ENCODE assay signal across 1 cellular context in genomic region chr3:37979798-37980476, GRCh38.
TF ChIP-seq lines count a peak whose summit lies in the region.

No MANE protein-coding gene starts in this region.

TF ChIP-seq in K562, 482 proteins besides CTCF, POLR2A, EP300 and RAD21:
- TF ChIP-seq CEBPG (CRISPR knock-in tag; IDR thresholded peaks at IDR 0.05) (no peak), CEBPG (tag; conservative IDR thresholded peaks at IDR 0.05 in 1 of 2, IDR thresholded peaks at IDR 0.05 in 1 of 2) (peak; percentile 35 to 69; a peak in 2 of 4 replicates), MCM5 (IDR thresholded peaks at IDR 0.05; ENCODE audit: low read depth) (no peak), DLX4 (CRISPR knock-in tag; IDR thresholded peaks at IDR 0.05) (no peak), CXXC5 (CRISPR knock-in tag; IDR thresholded peaks at IDR 0.05) (no peak), CEBPB (tag; IDR thresholded peaks at IDR 0.05) (peak; percentile 76), HSF4 (CRISPR knock-in tag; IDR thresholded peaks at IDR 0.05; ENCODE audit: borderline replicate concordance) (no peak)
- TF ChIP-seq, protein P1, sequence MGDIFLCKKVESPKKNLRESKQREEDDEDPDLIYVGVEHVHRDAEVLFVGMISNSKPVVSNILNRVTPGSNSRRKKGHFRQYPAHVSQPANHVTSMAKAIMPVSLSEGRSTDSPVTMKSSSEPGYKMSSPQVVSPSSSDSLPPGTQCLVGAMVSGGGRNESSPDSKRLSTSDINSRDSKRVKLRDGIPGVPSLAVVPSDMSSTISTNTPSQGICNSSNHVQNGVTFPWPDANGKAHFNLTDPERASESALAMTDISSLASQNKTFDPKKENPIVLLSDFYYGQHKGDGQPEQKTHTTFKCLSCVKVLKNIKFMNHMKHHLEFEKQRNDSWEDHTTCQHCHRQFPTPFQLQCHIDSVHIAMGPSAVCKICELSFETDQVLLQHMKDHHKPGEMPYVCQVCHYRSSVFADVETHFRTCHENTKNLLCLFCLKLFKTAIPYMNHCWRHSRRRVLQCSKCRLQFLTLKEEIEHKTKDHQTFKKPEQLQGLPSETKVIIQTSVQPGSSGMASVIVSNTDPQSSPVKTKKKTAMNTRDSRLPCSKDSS (IDR thresholded peaks at IDR 0.05; ENCODE audit: low read depth, partially characterized antibody) = no peak
- TF ChIP-seq, protein P2, sequence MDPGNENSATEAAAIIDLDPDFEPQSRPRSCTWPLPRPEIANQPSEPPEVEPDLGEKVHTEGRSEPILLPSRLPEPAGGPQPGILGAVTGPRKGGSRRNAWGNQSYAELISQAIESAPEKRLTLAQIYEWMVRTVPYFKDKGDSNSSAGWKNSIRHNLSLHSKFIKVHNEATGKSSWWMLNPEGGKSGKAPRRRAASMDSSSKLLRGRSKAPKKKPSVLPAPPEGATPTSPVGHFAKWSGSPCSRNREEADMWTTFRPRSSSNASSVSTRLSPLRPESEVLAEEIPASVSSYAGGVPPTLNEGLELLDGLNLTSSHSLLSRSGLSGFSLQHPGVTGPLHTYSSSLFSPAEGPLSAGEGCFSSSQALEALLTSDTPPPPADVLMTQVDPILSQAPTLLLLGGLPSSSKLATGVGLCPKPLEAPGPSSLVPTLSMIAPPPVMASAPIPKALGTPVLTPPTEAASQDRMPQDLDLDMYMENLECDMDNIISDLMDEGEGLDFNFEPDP (CRISPR knock-in tag; IDR thresholded peaks at IDR 0.05) = no peak
- TF ChIP-seq, protein P3, sequence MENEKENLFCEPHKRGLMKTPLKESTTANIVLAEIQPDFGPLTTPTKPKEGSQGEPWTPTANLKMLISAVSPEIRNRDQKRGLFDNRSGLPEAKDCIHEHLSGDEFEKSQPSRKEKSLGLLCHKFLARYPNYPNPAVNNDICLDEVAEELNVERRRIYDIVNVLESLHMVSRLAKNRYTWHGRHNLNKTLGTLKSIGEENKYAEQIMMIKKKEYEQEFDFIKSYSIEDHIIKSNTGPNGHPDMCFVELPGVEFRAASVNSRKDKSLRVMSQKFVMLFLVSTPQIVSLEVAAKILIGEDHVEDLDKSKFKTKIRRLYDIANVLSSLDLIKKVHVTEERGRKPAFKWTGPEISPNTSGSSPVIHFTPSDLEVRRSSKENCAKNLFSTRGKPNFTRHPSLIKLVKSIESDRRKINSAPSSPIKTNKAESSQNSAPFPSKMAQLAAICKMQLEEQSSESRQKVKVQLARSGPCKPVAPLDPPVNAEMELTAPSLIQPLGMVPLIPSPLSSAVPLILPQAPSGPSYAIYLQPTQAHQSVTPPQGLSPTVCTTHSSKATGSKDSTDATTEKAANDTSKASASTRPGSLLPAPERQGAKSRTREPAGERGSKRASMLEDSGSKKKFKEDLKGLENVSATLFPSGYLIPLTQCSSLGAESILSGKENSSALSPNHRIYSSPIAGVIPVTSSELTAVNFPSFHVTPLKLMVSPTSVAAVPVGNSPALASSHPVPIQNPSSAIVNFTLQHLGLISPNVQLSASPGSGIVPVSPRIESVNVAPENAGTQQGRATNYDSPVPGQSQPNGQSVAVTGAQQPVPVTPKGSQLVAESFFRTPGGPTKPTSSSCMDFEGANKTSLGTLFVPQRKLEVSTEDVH (IDR thresholded peaks at IDR 0.05; ENCODE audit: low read depth, partially characterized antibody) = no peak
